1 cellular context compared by ENCODE assay signal in the genomic region with DNA sequence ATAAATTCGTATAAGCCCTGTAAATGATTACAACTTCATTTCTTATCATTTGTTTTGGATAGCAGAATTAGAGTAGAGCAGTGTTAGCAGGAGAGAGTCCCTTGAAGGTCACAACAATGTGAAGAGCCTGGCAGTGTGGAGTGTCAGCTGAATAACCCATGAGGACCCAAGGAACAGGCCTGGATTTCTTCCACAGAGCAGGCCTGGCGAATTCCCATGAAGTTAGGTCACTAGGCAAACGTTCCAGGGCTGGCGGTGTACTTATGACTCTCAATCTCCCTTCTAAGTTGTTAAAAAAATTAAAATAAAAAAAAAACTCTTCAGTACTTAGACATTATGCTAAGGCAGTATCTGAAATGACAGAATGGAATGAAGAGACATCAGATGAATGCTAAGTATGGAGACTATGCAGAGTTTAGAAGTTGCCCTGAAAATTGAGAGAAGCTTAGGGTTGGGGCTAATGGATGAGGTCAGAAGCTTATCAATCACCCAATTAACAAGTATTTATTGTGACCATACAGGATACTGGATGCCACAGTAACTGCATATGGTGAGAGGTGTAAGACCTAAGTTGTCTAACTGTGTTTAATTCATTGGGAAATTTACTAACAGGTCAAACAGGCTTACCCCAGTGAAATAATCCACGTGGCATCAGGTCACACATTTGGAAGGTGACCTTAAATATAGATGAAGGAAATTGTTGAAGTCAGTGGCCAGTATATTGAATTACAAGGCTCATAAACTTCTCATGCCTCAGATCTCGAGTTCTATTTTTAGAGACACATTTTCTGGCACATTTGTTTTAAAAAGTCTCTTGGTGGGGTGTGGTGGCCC.
TF ChIP-seq lines count a peak whose summit lies in the region.

No MANE protein-coding gene starts in this region.

TF ChIP-seq in WTC11, 78 proteins besides CTCF, POLR2A, EP300 and RAD21 (continued from another document):
- TF ChIP-seq ZBTB43 (CRISPR knock-in tag; IDR thresholded peaks at IDR 0.05), result no peak
- TF ChIP-seq ARID4B (CRISPR knock-in tag; IDR thresholded peaks at IDR 0.05; ENCODE audit: borderline replicate concordance), result no peak
- no peak for TF ChIP-seq E2F4 (CRISPR knock-in tag; IDR thresholded peaks at IDR 0.05; ENCODE audit: borderline replicate concordance, low read depth)
- TF ChIP-seq, protein P1, sequence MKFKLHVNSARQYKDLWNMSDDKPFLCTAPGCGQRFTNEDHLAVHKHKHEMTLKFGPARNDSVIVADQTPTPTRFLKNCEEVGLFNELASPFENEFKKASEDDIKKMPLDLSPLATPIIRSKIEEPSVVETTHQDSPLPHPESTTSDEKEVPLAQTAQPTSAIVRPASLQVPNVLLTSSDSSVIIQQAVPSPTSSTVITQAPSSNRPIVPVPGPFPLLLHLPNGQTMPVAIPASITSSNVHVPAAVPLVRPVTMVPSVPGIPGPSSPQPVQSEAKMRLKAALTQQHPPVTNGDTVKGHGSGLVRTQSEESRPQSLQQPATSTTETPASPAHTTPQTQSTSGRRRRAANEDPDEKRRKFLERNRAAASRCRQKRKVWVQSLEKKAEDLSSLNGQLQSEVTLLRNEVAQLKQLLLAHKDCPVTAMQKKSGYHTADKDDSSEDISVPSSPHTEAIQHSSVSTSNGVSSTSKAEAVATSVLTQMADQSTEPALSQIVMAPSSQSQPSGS (CRISPR knock-in tag; IDR thresholded peaks at IDR 0.05; ENCODE audit: borderline replicate concordance, low read depth), result no peak
- no peak for TF ChIP-seq SOX15 (CRISPR knock-in tag; IDR thresholded peaks at IDR 0.05)
- TF ChIP-seq SMAD4 (CRISPR knock-in tag; IDR thresholded peaks at IDR 0.05), result no peak
- TF ChIP-seq ERG (CRISPR knock-in tag; IDR thresholded peaks at IDR 0.05), result no peak
- no peak for TF ChIP-seq ZNF423 (CRISPR knock-in tag; IDR thresholded peaks at IDR 0.05)
- no peak for TF ChIP-seq GRHL2 (CRISPR knock-in tag; IDR thresholded peaks at IDR 0.05; ENCODE audit: insufficient replicate concordance, severe bottlenecking)
